Comparison of ENCODE assay signal across 8 cellular contexts in genomic region chr19:7533281-7533819, GRCh38. TPM values are rescaled to one million over a fixed set of nuclear protein-coding genes. Genes with fewer than 3 reads are reported as not detected.
DNase-seq lines count a peak whose midpoint lies in the region; ATAC-seq, FAIRE-seq and TF ChIP-seq lines count a peak whose summit lies in the region.

No MANE protein-coding gene starts in this region.

- peaks cover 4% of the 10 kb centered on the region for H3K27me3 Mint-ChIP-seq in HFFc6 (ENCODE audit: insufficient read depth)
- no peaks in the 10 kb centered on the region for H3K27me3 Mint-ChIP-seq in activated naive CD8-positive, alpha-beta T cell treated with anti-CD3 and anti-CD28 coated beads for 36 hours

- TF ChIP-seq CTCF in HFFc6 (IDR thresholded peaks at IDR 0.05): no peak
- TF ChIP-seq CTCF in heart right ventricle (IDR thresholded peaks at IDR 0.05): no peak

- H3K4me3 Mint-ChIP-seq in HFFc6: peak overlapping the region; percentile 98
- H3K4me3 Mint-ChIP-seq in activated naive CD8-positive, alpha-beta T cell treated with anti-CD3 and anti-CD28 coated beads for 36 hours: peak overlapping the region; percentile 63

- ATAC-seq in heart right ventricle (peak in 7 of 8 donors; percentile 22 to 48 (median 39)), HG02884 (IDR thresholded peaks at IDR 0.05; ENCODE audit: unreplicated experiment) (no peak), HG02588 (IDR thresholded peaks at IDR 0.05; ENCODE audit: unreplicated experiment) (no peak)

- H3K4me1 ChIP-seq in heart right ventricle (peaks cover 0 to 20% (median 14%) of the 10 kb centered on the region in 9 donors), trophoblast cell (ENCODE audit: control insufficient read depth in 1 of 2, insufficient read depth in 2 of 2, low read length in 2 of 2) (peaks cover 14 to 16% of the 10 kb centered on the region in 2 experiments)

- H3K27ac ChIP-seq in heart right ventricle: peak overlapping the region; percentile 67 to 95 (median 91)
- H3K27ac ChIP-seq in trophoblast cell (ENCODE audit: low read depth, low read length): peak overlapping the region; percentile 85

- H3K9me3 Mint-ChIP-seq in HFFc6: no peaks in the 10 kb centered on the region
- no peaks in the 10 kb centered on the region for H3K9me3 Mint-ChIP-seq in activated naive CD8-positive, alpha-beta T cell treated with anti-CD3 and anti-CD28 coated beads for 36 hours

- H3K4me2 ChIP-seq in trophoblast cell (ENCODE audit: low read length): peak overlapping the region; percentile 73

- peak overlapping the region; percentile 97 for H3K27ac Mint-ChIP-seq in HFFc6
- H3K27ac Mint-ChIP-seq in activated naive CD8-positive, alpha-beta T cell treated with anti-CD3 and anti-CD28 coated beads for 36 hours: peak overlapping the region; percentile 60

- H2AFZ ChIP-seq in trophoblast cell (ENCODE audit: insufficient read depth, low read length, poor library complexity): peak overlapping the region; percentile 98

- H3K79me2 ChIP-seq in trophoblast cell (ENCODE audit: control insufficient read depth, insufficient read depth, low read length, poor library complexity): peaks cover 10% of the 10 kb centered on the region

- peaks cover 0 to 61% (median 8%) of the 10 kb centered on the region in 9 donors for H3K36me3 ChIP-seq in heart right ventricle
- H3K36me3 ChIP-seq in trophoblast cell (ENCODE audit: control insufficient read depth in 1 of 2, insufficient read depth in 2 of 2, low read length in 2 of 2): peaks cover 33 to 40% of the 10 kb centered on the region in 2 experiments

- H3K18ac ChIP-seq in trophoblast cell (ENCODE audit: low read length): peak overlapping the region; percentile 74

- peak overlapping the region; percentile 84 for H3K4ac ChIP-seq in trophoblast cell (ENCODE audit: low read depth, low read length)

- H2BK12ac ChIP-seq in trophoblast cell (ENCODE audit: low read length): peak overlapping the region; percentile 56

- WGBS in heart right ventricle, 2 donors: 20 to 24% methylated on average over 27 of the region's 27 CpGs
- WGBS in trophoblast cell (ENCODE audit: extremely low coverage, insufficient coverage, insufficient read length): no CpG with 5 or more reads among the region's 27 CpGs

- H4K8ac ChIP-seq in trophoblast cell (ENCODE audit: low read depth, low read length): peak overlapping the region; percentile 95

- peak overlapping the region; percentile 97 for H3K14ac ChIP-seq in trophoblast cell (ENCODE audit: low read length)

- DNase-seq in HFFc6: peak; percentile 79
- DNase-seq in activated naive CD8-positive, alpha-beta T cell treated with anti-CD3 and anti-CD28 coated beads for 36 hours: no peak
- peak; percentile 79 to 83 for DNase-seq in heart right ventricle
- peak; percentile 96 to 98 for DNase-seq in trophoblast cell
- no peak for DNase-seq in SW480 (ENCODE audit: low spot score)
- no peak for DNase-seq in H54 (ENCODE audit: insufficient read length, low spot score)

- H2BK5ac ChIP-seq in trophoblast cell (ENCODE audit: low read depth, low read length, poor library complexity): peak overlapping the region; percentile 90

- FAIRE-seq in H54 (lab: Jason Lieb, UNC): no peak

- peak overlapping the region; percentile 96 for H4K91ac ChIP-seq in trophoblast cell (ENCODE audit: low read depth, low read length)

- peak overlapping the region; percentile 99 for H4K12ac ChIP-seq in trophoblast cell (ENCODE audit: low read depth, low read length)

- peak overlapping the region; percentile 96 for H2BK120ac ChIP-seq in trophoblast cell (ENCODE audit: insufficient read depth, low read length, poor library complexity)

- no peak overlapping the region for H3K23ac ChIP-seq in trophoblast cell (ENCODE audit: low read length)

- H3K9me3 ChIP-seq in heart right ventricle: no peaks in the 10 kb centered on the region
- H3K9me3 ChIP-seq in trophoblast cell (ENCODE audit: insufficient read depth, low read depth, low read length): no peaks in the 10 kb centered on the region

- H3K4me3 ChIP-seq in heart right ventricle: peak overlapping the region; percentile 74 to 98 (median 90)
- peak overlapping the region; percentile 31 for H3K4me3 ChIP-seq in trophoblast cell (ENCODE audit: low read depth, low read length)

- intact Hi-C loops in heart right ventricle (cut with DNase I): loop anchor here in 3 of 10 donors (5.0 to 10.0 kb wide), 3 partner anchors 136 to 179 kb away; no protein-coding TSS in a partner anchor

- no peaks in the 10 kb centered on the region for H3K27me3 ChIP-seq in heart right ventricle
- H3K27me3 ChIP-seq in trophoblast cell (ENCODE audit: insufficient read depth, low read length): no peaks in the 10 kb centered on the region

- peaks cover 4% of the 10 kb centered on the region; the same call in 1 of the 2 replicates for H3K36me3 Mint-ChIP-seq in HFFc6 (ENCODE audit: low read depth)
- peaks cover 11% of the 10 kb centered on the region for H3K36me3 Mint-ChIP-seq in activated naive CD8-positive, alpha-beta T cell treated with anti-CD3 and anti-CD28 coated beads for 36 hours

- H3K79me1 ChIP-seq in trophoblast cell (ENCODE audit: low read length): peaks cover 25% of the 10 kb centered on the region

- TF ChIP-seq POLR2A in H54 (IDR thresholded peaks at IDR 0.05; ENCODE audit: low read depth, low read length): no peak

- H3K4me1 Mint-ChIP-seq in HFFc6 (ENCODE audit: low read depth): peaks cover 19% of the 10 kb centered on the region
- peaks cover 16% of the 10 kb centered on the region for H3K4me1 Mint-ChIP-seq in activated naive CD8-positive, alpha-beta T cell treated with anti-CD3 and anti-CD28 coated beads for 36 hours

- peak overlapping the region; percentile 93 for H2AK5ac ChIP-seq in trophoblast cell (ENCODE audit: low read length)

- peak overlapping the region; percentile 54 for H3K9ac ChIP-seq in trophoblast cell (ENCODE audit: low read length)

RNA-seq across cellular contexts. Expression of gene PNPLA6, which starts 2.2 kb away (rescaled TPM):
- 100 to 1,000 TPM; 123 to 157 (median 138) TPM for total RNA-seq in HFFc6 (2021; fragmentation: NEBNext Ultra II Directional; extraction: Animal tissue kit (Norgen Biotek cat#: 25700))
- 10 to 100 TPM; 67.8 to 68.5 TPM for total RNA-seq in activated naive CD8-positive, alpha-beta T cell treated with anti-CD3 and anti-CD28 coated beads for 36 hours
- total RNA-seq in heart right ventricle: 10 to 100 TPM; 33.9 to 73.8 (median 41.6) TPM
- 10 to 100 TPM; 34.1 to 57.0 TPM for polyA plus RNA-seq in heart right ventricle
- polyA plus RNA-seq in trophoblast cell (2013): 73.4 and 78.6 TPM in 2 replicates

RNA-seq across cellular contexts. Expression of gene MCOLN1, which starts 10.9 kb away (rescaled TPM):
- total RNA-seq in HFFc6 (2021; fragmentation: NEBNext Ultra II Directional; extraction: Animal tissue kit (Norgen Biotek cat#: 25700)): 10 to 100 TPM; 18.2 to 28.7 (median 21.3) TPM
- total RNA-seq in activated naive CD8-positive, alpha-beta T cell treated with anti-CD3 and anti-CD28 coated beads for 36 hours: 10 to 100 TPM; 12.3 to 12.4 TPM
- 10 to 100 TPM; 10.4 to 29.1 (median 13.4) TPM for total RNA-seq in heart right ventricle
- polyA plus RNA-seq in heart right ventricle: 10 to 100 TPM; 20.8 to 34.9 TPM
- 26.7 and 29.7 TPM in 2 replicates for polyA plus RNA-seq in trophoblast cell (2013)

RNA-seq across cellular contexts. Expression of gene ZNF358, which starts 17.4 kb away (rescaled TPM):
- 10 to 100 TPM; 30.0 to 41.1 (median 35.8) TPM for total RNA-seq in HFFc6 (2021; fragmentation: NEBNext Ultra II Directional; extraction: Animal tissue kit (Norgen Biotek cat#: 25700))
- total RNA-seq in activated naive CD8-positive, alpha-beta T cell treated with anti-CD3 and anti-CD28 coated beads for 36 hours: 1 to 10 TPM; 6.5 to 7.3 TPM
- total RNA-seq in heart right ventricle: 100 to 1,000 TPM in 1 of 10 donors, 10 to 100 TPM in 9; 67.7 to 104 (median 76.5) TPM
- polyA plus RNA-seq in heart right ventricle: 100 to 1,000 TPM in 1 of 2 donors, 10 to 100 TPM in 1; 61.4 to 167 TPM
- polyA plus RNA-seq in trophoblast cell (2013): 94.3 and 106 TPM in 2 replicates

RNA-seq across cellular contexts. Expression of gene PEX11G, which starts 44.5 kb away (rescaled TPM):
- 1 to 10 TPM in 3 of 6 experiments, under 1 TPM in 3; 0.51 to 2.8 (median 1.0) TPM for total RNA-seq in HFFc6 (2021; fragmentation: NEBNext Ultra II Directional; extraction: Animal tissue kit (Norgen Biotek cat#: 25700))
- 1 to 10 TPM in 1 of 2 experiments, under 1 TPM in 1; 0.82 to 1.5 TPM for total RNA-seq in activated naive CD8-positive, alpha-beta T cell treated with anti-CD3 and anti-CD28 coated beads for 36 hours
- total RNA-seq in heart right ventricle: 1 to 10 TPM in 9 of 10 donors, under 1 TPM in 1; 0.95 to 2.4 (median 1.9) TPM
- 1 to 10 TPM; 1.2 to 3.9 TPM for polyA plus RNA-seq in heart right ventricle
- 0.92 and 0.94 TPM in 2 replicates for polyA plus RNA-seq in trophoblast cell (2013)

Comparison
In these comparisons a context has a peak if more than half of its experiments do, and no peak if none do; other contexts are left out.
1. DNase-seq: peak in HFFc6 (single experiment), heart right ventricle (2 of 2) and trophoblast cell (2 of 2); none in activated naive CD8-positive, alpha-beta T cell treated with anti-CD3 and anti-CD28 coated beads for 36 hours (single experiment), SW480 (single experiment) and H54 (single experiment).
2. ATAC-seq: peak in heart right ventricle (7 of 8); none in HG02884 (single experiment) and HG02588 (single experiment).